ENCODE assay signal across 1 cellular context in genomic region chr6:32255212-32256153, GRCh38.
TF ChIP-seq lines count a peak whose summit lies in the region.

No MANE protein-coding gene starts in this region.

TF ChIP-seq in K562, 482 proteins besides CTCF, POLR2A, EP300 and RAD21 (continued from another document):
- no peak for TF ChIP-seq ZNF318 (IDR thresholded peaks at IDR 0.05; ENCODE audit: borderline replicate concordance in 1 of 2, low read depth in 1 of 2)
- no peak for TF ChIP-seq CBX5 (IDR thresholded peaks at IDR 0.05; ENCODE audit: borderline replicate concordance, low read depth)
- TF ChIP-seq HMGN3 (IDR thresholded peaks at IDR 0.05; ENCODE audit: borderline replicate concordance, extremely low read depth, insufficient read length, low read depth, low read length): no peak
- no peak for TF ChIP-seq NR2F6 (CRISPR knock-in tag; IDR thresholded peaks at IDR 0.05)
- TF ChIP-seq ZNF766 (CRISPR knock-in tag; conservative IDR thresholded peaks at IDR 0.05): no peak
- no peak for TF ChIP-seq ZNF12 (CRISPR knock-in tag; IDR thresholded peaks at IDR 0.05)
- no peak for TF ChIP-seq HMGXB4 (CRISPR knock-in tag; IDR thresholded peaks at IDR 0.05)
- no peak for TF ChIP-seq ZMIZ1 (IDR thresholded peaks at IDR 0.05; ENCODE audit: low read depth in 2 of 2, low read length in 2 of 2)
- TF ChIP-seq KDM4B (IDR thresholded peaks at IDR 0.05; ENCODE audit: borderline replicate concordance in 2 of 2, low read depth in 1 of 2): no peak; a peak in 1 of 4 replicates
- peak; percentile 26; the same call in 1 of the 2 replicates for TF ChIP-seq PHF8 (IDR thresholded peaks at IDR 0.05; ENCODE audit: borderline replicate concordance, low read length)
- no peak for TF ChIP-seq BRD4 (IDR thresholded peaks at IDR 0.05)
- 0 out of 2 replicates have a peak, but pooled peaks have one; percentile 28 for TF ChIP-seq EHMT2 (IDR thresholded peaks at IDR 0.05)
- TF ChIP-seq POLR3A (IDR thresholded peaks at IDR 0.05; ENCODE audit: borderline replicate concordance, extremely low read depth, insufficient read depth, insufficient read length): no peak
- peak; percentile 32 for TF ChIP-seq HCFC1 (IDR thresholded peaks at IDR 0.05; ENCODE audit: low read depth, low read length)
- no peak for TF ChIP-seq ZBED1 (IDR thresholded peaks at IDR 0.05)
- TF ChIP-seq ZNF212 (CRISPR knock-in tag; IDR thresholded peaks at IDR 0.05): no peak
- TF ChIP-seq, protein P1, sequence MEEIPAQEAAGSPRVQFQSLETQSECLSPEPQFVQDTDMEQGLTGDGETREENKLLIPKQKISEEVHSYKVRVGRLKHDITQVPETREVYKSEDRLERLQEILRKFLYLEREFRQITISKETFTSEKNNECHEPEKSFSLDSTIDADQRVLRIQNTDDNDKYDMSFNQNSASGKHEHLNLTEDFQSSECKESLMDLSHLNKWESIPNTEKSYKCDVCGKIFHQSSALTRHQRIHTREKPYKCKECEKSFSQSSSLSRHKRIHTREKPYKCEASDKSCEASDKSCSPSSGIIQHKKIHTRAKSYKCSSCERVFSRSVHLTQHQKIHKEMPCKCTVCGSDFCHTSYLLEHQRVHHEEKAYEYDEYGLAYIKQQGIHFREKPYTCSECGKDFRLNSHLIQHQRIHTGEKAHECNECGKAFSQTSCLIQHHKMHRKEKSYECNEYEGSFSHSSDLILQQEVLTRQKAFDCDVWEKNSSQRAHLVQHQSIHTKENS (CRISPR knock-in tag; IDR thresholded peaks at IDR 0.05): no peak
- TF ChIP-seq, protein P2, sequence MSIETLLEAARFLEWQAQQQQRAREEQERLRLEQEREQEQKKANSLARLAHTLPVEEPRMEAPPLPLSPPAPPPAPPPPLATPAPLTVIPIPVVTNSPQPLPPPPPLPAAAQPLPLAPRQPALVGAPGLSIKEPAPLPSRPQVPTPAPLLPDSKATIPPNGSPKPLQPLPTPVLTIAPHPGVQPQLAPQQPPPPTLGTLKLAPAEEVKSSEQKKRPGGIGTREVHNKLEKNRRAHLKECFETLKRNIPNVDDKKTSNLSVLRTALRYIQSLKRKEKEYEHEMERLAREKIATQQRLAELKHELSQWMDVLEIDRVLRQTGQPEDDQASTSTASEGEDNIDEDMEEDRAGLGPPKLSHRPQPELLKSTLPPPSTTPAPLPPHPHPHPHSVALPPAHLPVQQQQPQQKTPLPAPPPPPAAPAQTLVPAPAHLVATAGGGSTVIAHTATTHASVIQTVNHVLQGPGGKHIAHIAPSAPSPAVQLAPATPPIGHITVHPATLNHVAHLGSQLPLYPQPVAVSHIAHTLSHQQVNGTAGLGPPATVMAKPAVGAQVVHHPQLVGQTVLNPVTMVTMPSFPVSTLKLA (conservative IDR thresholded peaks at IDR 0.05): no peak; a peak in 1 of 4 replicates
- TF ChIP-seq POLR2G (IDR thresholded peaks at IDR 0.05; ENCODE audit: low read depth, low read length): peak; percentile 20; the same call in 1 of the 2 replicates
- no peak for TF ChIP-seq CCNT2 (IDR thresholded peaks at IDR 0.05; ENCODE audit: borderline replicate concordance, extremely low read depth, insufficient read length, low read depth, low read length)
- peak; percentile 80 for TF ChIP-seq LCOR (CRISPR knock-in tag; IDR thresholded peaks at IDR 0.05)
- no peak for TF ChIP-seq HDAC2 (IDR thresholded peaks at IDR 0.05)
- no peak for TF ChIP-seq NR4A1 (CRISPR knock-in tag; IDR thresholded peaks at IDR 0.05)
- peak; percentile 84 for TF ChIP-seq NR4A1 (tag; IDR thresholded peaks at IDR 0.05)
- no peak for TF ChIP-seq ETV1 (tag; conservative IDR thresholded peaks at IDR 0.05; ENCODE audit: low read depth)
- no peak for TF ChIP-seq PTRF (tag; IDR thresholded peaks at IDR 0.05)
- no peak for TF ChIP-seq KDM1A (IDR thresholded peaks at IDR 0.05)
- no peak for TF ChIP-seq PPARD (CRISPR knock-in tag; IDR thresholded peaks at IDR 0.05)
- no peak for TF ChIP-seq MAFF (IDR thresholded peaks at IDR 0.05; ENCODE audit: low read length)
- peak in 1 of 2 experiments; percentile 48; a peak in 1 of 3 replicates for TF ChIP-seq CBX3 (IDR thresholded peaks at IDR 0.05; ENCODE audit: borderline replicate concordance in 1 of 2, low read length in 2 of 2)
- TF ChIP-seq BHLHE40 (IDR thresholded peaks at IDR 0.05; ENCODE audit: low read length): no peak
- TF ChIP-seq STAT6 (CRISPR knock-in tag; IDR thresholded peaks at IDR 0.05): no peak
- TF ChIP-seq PYGO2 (tag; IDR thresholded peaks at IDR 0.05): 0 out of 2 replicates have a peak, but pooled peaks have one; percentile 34
